ENCODE assay signal across 8 cellular contexts in the genomic region with DNA sequence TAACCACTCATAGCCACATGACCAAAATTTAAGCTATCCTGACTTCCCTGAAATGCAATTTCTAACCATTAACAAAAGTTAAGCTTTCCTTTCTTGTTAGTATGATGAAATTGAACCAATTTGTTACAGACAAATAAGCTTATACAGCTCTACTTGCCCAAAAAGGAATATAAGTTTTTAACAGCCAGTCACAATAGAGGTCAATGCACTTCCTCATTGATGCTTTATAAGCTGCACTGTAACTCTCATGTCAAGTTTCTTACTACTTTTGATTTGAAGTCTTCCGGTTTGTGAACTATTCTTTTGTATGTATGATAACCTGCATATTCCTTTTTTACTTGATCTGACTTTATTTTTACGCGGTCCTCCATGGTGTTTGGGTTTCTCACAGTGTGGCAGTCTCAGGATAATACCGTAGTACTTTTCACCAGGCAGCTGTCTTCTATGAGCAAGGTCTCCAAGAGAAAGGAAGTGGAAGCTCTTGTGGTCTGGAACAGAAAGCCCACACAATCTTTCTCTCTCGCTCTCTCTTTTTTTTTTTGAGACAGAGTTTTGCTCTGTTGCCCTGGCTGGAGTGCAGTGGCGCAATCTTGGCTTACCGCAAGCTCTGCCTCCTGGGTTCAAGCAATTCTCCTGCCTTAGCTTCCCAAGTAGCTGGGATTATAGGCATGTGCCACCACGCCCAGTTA.
DNase-seq lines count a peak whose midpoint lies in the region; ATAC-seq and TF ChIP-seq lines count a peak whose summit lies in the region.

No MANE protein-coding gene starts in this region.

- H3K9me3 Mint-ChIP-seq in activated naive CD4-positive, alpha-beta T cell treated with anti-CD3 and anti-CD28 coated beads for 36 hours, result peaks cover 7% of the 10 kb centered on the region
- H3K9me3 Mint-ChIP-seq in memory B cell (no peaks in the 10 kb centered on the region), WTC11 (peaks cover 39% of the 10 kb centered on the region)

- DNase-seq in activated naive CD4-positive, alpha-beta T cell treated with anti-CD3 and anti-CD28 coated beads for 36 hours, result peak; percentile 48
- DNase-seq in activated naive CD4-positive, alpha-beta T cell treated with anti-CD3 and anti-CD28 coated beads, Interleukin-2, amount 50 U/mL, for 16 hours, result no peak
- DNase-seq in T-helper 22 cell (ENCODE audit: low read depth) (peak; percentile 18), memory B cell (ENCODE audit: low spot score in 2 of 2) (peak; percentile 22 to 23), NCI-H524 (lab: John Stamatoyannopoulos, UW) (no peak), superior temporal gyrus (ENCODE audit: extremely low spot score) (no peak), WTC11 (ENCODE audit: low spot score) (no peak)

- no peaks in the 10 kb centered on the region for H3K27me3 Mint-ChIP-seq in activated naive CD4-positive, alpha-beta T cell treated with anti-CD3 and anti-CD28 coated beads for 36 hours (ENCODE audit: low read depth)
- no peaks in the 10 kb centered on the region for H3K27me3 Mint-ChIP-seq in memory B cell
- peaks cover 12% of the 10 kb centered on the region for H3K27me3 Mint-ChIP-seq in WTC11 (ENCODE audit: low read depth)

- CTCF ChIA-PET in activated naive CD4-positive, alpha-beta T cell treated with anti-CD3 and anti-CD28 coated beads for 36 hours (lab: Charles Lee), result interaction anchor here (0.8 kb wide), 1 partner anchor 68 kb away, joined by 3 read pairs; no protein-coding TSS in a partner anchor
- CTCF ChIA-PET in WTC11 (lab: Charles Lee), result no interaction called here

- intact Hi-C loops in activated naive CD4-positive, alpha-beta T cell treated with anti-CD3 and anti-CD28 coated beads for 36 hours (cut with micrococcal nuclease), result loop anchor here (1.0 to 2.0 kb wide), 3 partner anchors 33 to 52 kb away; no protein-coding TSS in a partner anchor

- peak overlapping the region; percentile 60 for H3K27ac Mint-ChIP-seq in activated naive CD4-positive, alpha-beta T cell treated with anti-CD3 and anti-CD28 coated beads for 36 hours
- H3K27ac Mint-ChIP-seq in memory B cell (peak overlapping the region; percentile 82), WTC11 (no peak overlapping the region)

- POLR2A ChIA-PET in WTC11 (lab: Charles Lee), result no interaction called here

- peak; percentile 82 for ATAC-seq in HG03175 (IDR thresholded peaks at IDR 0.05; ENCODE audit: unreplicated experiment)
- ATAC-seq in memory B cell (ENCODE audit: low read depth), result peak; percentile 63
- ATAC-seq in WTC11, result no peak

- no peak for TF ChIP-seq CTCF in WTC11 (IDR thresholded peaks at IDR 0.05)

- H3K4me1 Mint-ChIP-seq in activated naive CD4-positive, alpha-beta T cell treated with anti-CD3 and anti-CD28 coated beads for 36 hours (ENCODE audit: low read depth), result peaks cover 51% of the 10 kb centered on the region
- peaks cover 35% of the 10 kb centered on the region for H3K4me1 Mint-ChIP-seq in memory B cell
- peaks cover 22% of the 10 kb centered on the region for H3K4me1 Mint-ChIP-seq in WTC11

- peak overlapping the region; percentile 29 for H3K4me3 Mint-ChIP-seq in activated naive CD4-positive, alpha-beta T cell treated with anti-CD3 and anti-CD28 coated beads for 36 hours
- peak overlapping the region; percentile 82 for H3K4me3 Mint-ChIP-seq in memory B cell
- no peak overlapping the region for H3K4me3 Mint-ChIP-seq in WTC11

- H3K36me3 Mint-ChIP-seq in activated naive CD4-positive, alpha-beta T cell treated with anti-CD3 and anti-CD28 coated beads for 36 hours (ENCODE audit: low read depth), result peaks cover 2% of the 10 kb centered on the region
- H3K36me3 Mint-ChIP-seq in memory B cell (no peaks in the 10 kb centered on the region), WTC11 (peaks cover 7% of the 10 kb centered on the region; the same call in 1 of the 2 replicates)

TF ChIP-seq in WTC11, 78 proteins besides CTCF, POLR2A, EP300 and RAD21:
- TF ChIP-seq EMX1 (CRISPR knock-in tag; IDR thresholded peaks at IDR 0.05) (no peak), CREM (CRISPR knock-in tag; IDR thresholded peaks at IDR 0.05) (no peak), SP1 (CRISPR knock-in tag; conservative IDR thresholded peaks at IDR 0.05) (no peak), MXD4 (CRISPR knock-in tag; IDR thresholded peaks at IDR 0.05; ENCODE audit: borderline replicate concordance) (no peak)
- TF ChIP-seq, protein P1, sequence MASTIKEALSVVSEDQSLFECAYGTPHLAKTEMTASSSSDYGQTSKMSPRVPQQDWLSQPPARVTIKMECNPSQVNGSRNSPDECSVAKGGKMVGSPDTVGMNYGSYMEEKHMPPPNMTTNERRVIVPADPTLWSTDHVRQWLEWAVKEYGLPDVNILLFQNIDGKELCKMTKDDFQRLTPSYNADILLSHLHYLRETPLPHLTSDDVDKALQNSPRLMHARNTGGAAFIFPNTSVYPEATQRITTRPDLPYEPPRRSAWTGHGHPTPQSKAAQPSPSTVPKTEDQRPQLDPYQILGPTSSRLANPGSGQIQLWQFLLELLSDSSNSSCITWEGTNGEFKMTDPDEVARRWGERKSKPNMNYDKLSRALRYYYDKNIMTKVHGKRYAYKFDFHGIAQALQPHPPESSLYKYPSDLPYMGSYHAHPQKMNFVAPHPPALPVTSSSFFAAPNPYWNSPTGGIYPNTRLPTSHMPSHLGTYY (CRISPR knock-in tag; IDR thresholded peaks at IDR 0.05), result no peak
TF ChIP-seq in WTC11: peak in this region for 0.

Comparison
In these comparisons a context has a peak if more than half of its experiments do, and no peak if none do; other contexts are left out.
1. DNase-seq: peak in activated naive CD4-positive, alpha-beta T cell treated with anti-CD3 and anti-CD28 coated beads for 36 hours (single experiment), T-helper 22 cell (single experiment) and memory B cell (2 of 2); none in activated naive CD4-positive, alpha-beta T cell treated with anti-CD3 and anti-CD28 coated beads, Interleukin-2, amount 50 U/mL, for 16 hours (single experiment), NCI-H524 (0 of 2), superior temporal gyrus (single experiment) and WTC11 (single experiment).